ENCODE assay signal across 15 cellular contexts in genomic region chr1:181517181-181517875, GRCh38. TPM values are rescaled to one million over a fixed set of nuclear protein-coding genes. Genes with fewer than 3 reads are reported as not detected.
A peak's percentile ranks its signal among the peaks of the same experiment; 100 is the strongest.
DNase-seq lines count a peak whose midpoint lies in the region; ATAC-seq and TF ChIP-seq lines count a peak whose summit lies in the region.
"Had no signal": no experiment of that assay in that cellular context is flagged by ENCODE, and none has a peak within 500 bp of the region (broad histone marks: within the 10 kb centered on the region; RNA-seq: fewer than 3 reads in every experiment).

No MANE protein-coding gene starts in this region.

- H3K36me3 Mint-ChIP-seq in T-helper 17 cell (ENCODE audit: low read depth) (peaks cover 4% of the 10 kb centered on the region), nephron (ENCODE audit: low read depth) (no peaks in the 10 kb centered on the region)
- H3K36me3 Mint-ChIP-seq: CD4-positive, alpha-beta memory T cell had no signal

- H3K27ac Mint-ChIP-seq in T-helper 17 cell (peak overlapping the region; percentile 62), nephron (peak overlapping the region in 2 of 3 experiments; percentile 33 to 50)
- H3K27ac Mint-ChIP-seq: CD4-positive, alpha-beta memory T cell had no signal

- WGBS in suprapubic skin, result 57% methylated on average over 5 of the region's 5 CpGs

- no peak overlapping the region for H3K4me3 ChIP-seq in HL-60 (replicated peaks; ENCODE audit: insufficient read depth, low read length)
- H3K4me3 ChIP-seq in suprapubic skin, result no peak overlapping the region

- no peaks in the 10 kb centered on the region for H3K9me3 Mint-ChIP-seq in nephron
- H3K9me3 Mint-ChIP-seq: CD4-positive, alpha-beta memory T cell had no signal

- H3K4me1 Mint-ChIP-seq in T-helper 17 cell, result peaks cover 7% of the 10 kb centered on the region
- H3K4me1 Mint-ChIP-seq in nephron, result peaks cover 19% of the 10 kb centered on the region

- H3K4me3 Mint-ChIP-seq in T-helper 17 cell, result no peak overlapping the region
- H3K4me3 Mint-ChIP-seq in nephron, result no peak overlapping the region
- H3K4me3 Mint-ChIP-seq: CD4-positive, alpha-beta memory T cell had no signal

- H3K9me3 ChIP-seq in T-helper 17 cell (ENCODE audit: control insufficient read depth, low read length, poor library complexity, severe bottlenecking) (no peaks in the 10 kb centered on the region), suprapubic skin (no peaks in the 10 kb centered on the region)
- H3K9me3 ChIP-seq: Caco-2 had no signal

- peak overlapping the region; percentile 75 for H3K27ac ChIP-seq in HL-60 (replicated peaks)
- H3K27ac ChIP-seq in suprapubic skin, result no peak overlapping the region

- H3K27me3 ChIP-seq in HL-60 (ENCODE audit: insufficient read depth, poor library complexity, severe bottlenecking), result no peaks in the 10 kb centered on the region
- H3K27me3 ChIP-seq in suprapubic skin, result peaks cover 3% of the 10 kb centered on the region

- H3K27me3 Mint-ChIP-seq in T-helper 17 cell, result peaks cover 56% of the 10 kb centered on the region
- H3K27me3 Mint-ChIP-seq in nephron (ENCODE audit: low read depth), result peaks cover 10% of the 10 kb centered on the region

- TF ChIP-seq POLR2A in suprapubic skin (IDR thresholded peaks at IDR 0.05), result no peak

- H3K4me1 ChIP-seq in suprapubic skin, result no peaks in the 10 kb centered on the region
- H3K4me1 ChIP-seq: Caco-2 had no signal

- H3K36me3 ChIP-seq in suprapubic skin, result no peaks in the 10 kb centered on the region

- DNase-seq in HL-60 (ENCODE audit: low read depth in 1 of 2, low spot score in 1 of 2), result no peak
- DNase-seq in T-helper 17 cell, result no peak
- DNase-seq in COR-L47 (lab: John Stamatoyannopoulos, UW), result no peak
- no peak for DNase-seq in suprapubic skin (ENCODE audit: low spot score in 2 of 2)
- DNase-seq: C1 segment of cervical spinal cord; Caco-2; CD4-positive, alpha-beta memory T cell; DMS153; DND-41; GOT3; HCEC 1CT had no signal

- ATAC-seq in T-helper 17 cell (no peak), HG03045 (IDR thresholded peaks at IDR 0.05; ENCODE audit: unreplicated experiment) (no peak)

- no peak for TF ChIP-seq EP300 in suprapubic skin (IDR thresholded peaks at IDR 0.05)

- no peak for TF ChIP-seq CTCF in HL-60 (IDR thresholded peaks at IDR 0.05; ENCODE audit: insufficient read depth, low read length)
- TF ChIP-seq CTCF in nephron (IDR thresholded peaks at IDR 0.05; ENCODE audit: unreplicated experiment in 3 of 3), result no peak
- no peak for TF ChIP-seq CTCF in suprapubic skin (IDR thresholded peaks at IDR 0.05)

RNA-seq across cellular contexts. Expression of gene CACNA1E, which starts 34.0 kb away (rescaled TPM):
- total RNA-seq in T-helper 17 cell (not detected), suprapubic skin (not detected)
- total RNA-seq: A172; A673; CD4-positive, alpha-beta memory T cell had no signal
